In the genomic region with DNA sequence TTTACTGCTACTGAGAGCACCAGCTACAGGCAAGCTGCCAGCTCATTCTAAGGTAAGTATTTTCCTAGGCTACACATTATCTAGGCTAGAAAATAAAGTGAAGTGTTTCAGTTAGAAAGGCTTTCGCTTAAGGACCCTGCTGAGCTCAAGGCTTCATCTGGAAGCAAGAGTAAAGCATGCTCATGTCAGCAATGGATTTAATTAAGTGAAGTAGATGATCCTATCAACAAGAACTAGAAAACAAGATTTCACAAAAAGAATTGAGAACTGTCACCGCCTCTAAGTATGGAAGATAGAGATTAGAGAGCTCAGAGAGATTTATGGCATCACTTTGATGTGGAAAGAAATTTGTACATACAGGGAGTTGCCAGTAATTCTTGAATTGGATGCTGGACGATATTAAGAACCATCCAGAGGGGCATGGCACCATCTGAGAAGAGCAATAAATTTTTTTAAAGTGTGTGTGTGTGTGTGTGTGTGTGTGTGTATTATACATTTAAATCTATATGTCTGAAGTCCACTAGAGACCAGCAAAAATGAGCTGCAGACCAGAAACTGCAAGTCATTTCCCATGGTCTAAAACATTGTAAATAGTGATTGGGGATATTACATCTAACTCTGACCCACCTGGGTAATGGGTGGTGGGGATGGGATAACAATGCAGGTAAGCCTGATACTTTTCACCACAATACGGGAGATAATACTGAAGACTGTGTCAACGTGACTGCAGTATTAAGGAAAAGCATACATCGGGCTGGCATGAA, we compare ENCODE assay signal across 1 cellular context.
A peak's percentile ranks its signal among the peaks of the same experiment; 100 is the strongest.
TF ChIP-seq lines count a peak whose summit lies in the region.

No MANE protein-coding gene starts in this region.

TF ChIP-seq in K562, 482 proteins besides CTCF, POLR2A, EP300 and RAD21 (continued from another document and continues in another):
- TF ChIP-seq MGA (IDR thresholded peaks at IDR 0.05) (no peak), NFE2 (IDR thresholded peaks at IDR 0.05; ENCODE audit: low read depth) (peak; percentile 25; the same call in 1 of the 2 replicates), RHOXF2B (CRISPR knock-in tag; conservative IDR thresholded peaks at IDR 0.05) (no peak), ZNF316 (IDR thresholded peaks at IDR 0.05) (peak; percentile 69), PATZ1 (CRISPR knock-in tag; IDR thresholded peaks at IDR 0.05; ENCODE audit: borderline replicate concordance) (no peak), PBX2 (CRISPR knock-in tag; IDR thresholded peaks at IDR 0.05; ENCODE audit: low read depth) (no peak), PBX2 (tag; conservative IDR thresholded peaks at IDR 0.05; ENCODE audit: low read depth) (peak; percentile 95), CUX1 (CRISPR knock-in tag; IDR thresholded peaks at IDR 0.05) (no peak), MCM7 (IDR thresholded peaks at IDR 0.05) (no peak), TSHZ1 (CRISPR knock-in tag; IDR thresholded peaks at IDR 0.05) (no peak), C11orf30 (IDR thresholded peaks at IDR 0.05; ENCODE audit: low read depth) (peak; percentile 71), IFI16 (CRISPR knock-in tag; IDR thresholded peaks at IDR 0.05) (no peak), ZNF12 (CRISPR knock-in tag; IDR thresholded peaks at IDR 0.05) (no peak), TEAD4 (IDR thresholded peaks at IDR 0.05; ENCODE audit: low read length) (peak; percentile 20; the same call in 1 of the 2 replicates), TEAD4 (CRISPR knock-in tag; IDR thresholded peaks at IDR 0.05; ENCODE audit: borderline replicate concordance) (no peak), TCF7 (IDR thresholded peaks at IDR 0.05; ENCODE audit: borderline replicate concordance) (peak; percentile 73; the same call in 1 of the 2 replicates), FOXK2 (conservative IDR thresholded peaks at IDR 0.05 in 1 of 2, IDR thresholded peaks at IDR 0.05 in 1 of 2; ENCODE audit: low read depth in 2 of 2) (no peak), PHB2 (IDR thresholded peaks at IDR 0.05; ENCODE audit: low read depth) (no peak), LEF1 (IDR thresholded peaks at IDR 0.05) (peak; percentile 93), NONO (IDR thresholded peaks at IDR 0.05; ENCODE audit: low read depth in 2 of 2, low read length in 1 of 2) (no peak)
- TF ChIP-seq, protein P1, sequence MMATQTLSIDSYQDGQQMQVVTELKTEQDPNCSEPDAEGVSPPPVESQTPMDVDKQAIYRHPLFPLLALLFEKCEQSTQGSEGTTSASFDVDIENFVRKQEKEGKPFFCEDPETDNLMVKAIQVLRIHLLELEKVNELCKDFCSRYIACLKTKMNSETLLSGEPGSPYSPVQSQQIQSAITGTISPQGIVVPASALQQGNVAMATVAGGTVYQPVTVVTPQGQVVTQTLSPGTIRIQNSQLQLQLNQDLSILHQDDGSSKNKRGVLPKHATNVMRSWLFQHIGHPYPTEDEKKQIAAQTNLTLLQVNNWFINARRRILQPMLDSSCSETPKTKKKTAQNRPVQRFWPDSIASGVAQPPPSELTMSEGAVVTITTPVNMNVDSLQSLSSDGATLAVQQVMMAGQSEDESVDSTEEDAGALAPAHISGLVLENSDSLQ (IDR thresholded peaks at IDR 0.05), result peak; percentile 69
